In the genomic region with DNA sequence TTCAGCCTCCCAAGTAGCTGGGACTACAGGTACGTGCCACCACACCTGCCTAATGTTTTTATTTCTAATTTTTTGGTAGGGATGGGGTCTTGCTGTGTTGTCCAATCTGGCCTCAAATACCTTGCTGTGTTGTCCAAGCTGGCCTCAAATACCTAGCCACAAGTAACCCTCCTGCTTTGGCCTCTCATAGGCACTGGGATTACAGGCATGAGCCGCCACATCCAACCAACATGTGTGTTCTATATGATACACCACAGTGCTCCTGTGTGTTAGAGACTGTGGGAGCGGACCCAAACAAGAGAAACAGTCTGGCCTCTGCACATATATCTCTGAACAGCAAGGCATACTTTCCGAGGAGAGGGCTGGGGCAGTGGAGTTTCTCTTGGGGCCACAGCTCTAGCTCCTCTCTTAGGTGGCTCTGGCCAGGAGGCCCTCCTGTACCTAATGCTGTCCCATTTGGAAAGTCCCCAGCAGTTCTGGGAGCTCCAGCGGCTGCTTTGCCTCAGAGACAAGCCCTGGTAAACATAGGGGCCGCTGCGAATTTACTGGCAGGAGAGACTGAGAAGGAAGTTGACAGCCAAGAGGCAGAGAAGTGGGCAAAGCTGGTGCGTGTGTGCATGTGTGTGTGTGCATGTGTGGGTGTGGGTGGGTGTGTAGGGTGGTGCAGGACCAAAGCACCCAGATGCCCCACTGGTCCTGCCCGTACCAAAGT, we compare ENCODE assay signal across 10 cellular contexts.
DNase-seq lines count a peak whose midpoint lies in the region; ATAC-seq and TF ChIP-seq lines count a peak whose summit lies in the region.
"Had no signal": no experiment of that assay in that cellular context is flagged by ENCODE, and none has a peak within 500 bp of the region (broad histone marks: within the 10 kb centered on the region; RNA-seq: fewer than 3 reads in every experiment).

No MANE protein-coding gene starts in this region.

- no peaks in the 10 kb centered on the region for H3K9me2 ChIP-seq in PC-9 (ENCODE audit: insufficient read depth)

- no peak for DNase-seq in Caco-2
- no peak for DNase-seq in PC-9
- peak; percentile 52 for DNase-seq in globus pallidus (ENCODE audit: low spot score)
- no peak for DNase-seq in nephron progenitor cell
- DNase-seq in stimulated activated CD4-positive, alpha-beta T cell treated with anti-CD3 and anti-CD28 coated beads, Interleukin-2, amount 100 ng/mL, for 24 hours, result no peak
- no peak for DNase-seq in glomerular visceral epithelial cell (ENCODE audit: extremely low spot score)
- DNase-seq in GM20000 (ENCODE audit: low spot score), result no peak
- DNase-seq: IMR-90, NCI-H446 treated with DMSO at 0.1 percent for 48 hours had no signal

- CTCF ChIA-PET in Caco-2 (lab: Charles Lee), result interaction anchor here (1.3 kb wide), 1 partner anchor 49 kb away, joined by 5 read pairs; no protein-coding TSS in a partner anchor
- CTCF ChIA-PET in PC-9 (lab: Charles Lee), result no interaction called here

- no peak overlapping the region for H2AFZ ChIP-seq in PC-9

- peaks cover 36% of the 10 kb centered on the region for H3K4me1 Mint-ChIP-seq in Caco-2 (ENCODE audit: low read depth, unreplicated experiment)
- H3K4me1 Mint-ChIP-seq in nephron progenitor cell, result peaks cover 39% of the 10 kb centered on the region

- H3K9me3 ChIP-seq in Caco-2 (no peaks in the 10 kb centered on the region), PC-9 (ENCODE audit: insufficient read depth, low read depth) (no peaks in the 10 kb centered on the region)

- POLR2A ChIA-PET in Caco-2 (lab: Charles Lee) (no interaction called here), PC-9 (lab: Charles Lee; ENCODE audit: unreplicated experiment) (no interaction called here)

- BruUV-seq in Caco-2 (replicated peaks; lab: Mats Ljungman, UMichigan) (no TSS peak), PC-9 (replicated peaks; lab: Mats Ljungman, UMichigan) (no TSS peak)

- H3K79me2 ChIP-seq in PC-9 (ENCODE audit: low read depth), result peaks cover 31% of the 10 kb centered on the region

- H3K36me3 Mint-ChIP-seq in Caco-2 (ENCODE audit: insufficient read depth, unreplicated experiment) (peaks cover 14% of the 10 kb centered on the region), nephron progenitor cell (ENCODE audit: low read depth) (no peaks in the 10 kb centered on the region)

- H3K4me3 Mint-ChIP-seq in Caco-2 (ENCODE audit: unreplicated experiment), result peak overlapping the region; percentile 86
- peak overlapping the region; percentile 89 for H3K4me3 Mint-ChIP-seq in nephron progenitor cell

- H3K27me3 Mint-ChIP-seq in Caco-2 (ENCODE audit: insufficient read depth, unreplicated experiment) (no peaks in the 10 kb centered on the region), nephron progenitor cell (ENCODE audit: low read depth, poor library complexity) (peaks cover 51% of the 10 kb centered on the region)

- H3K4me3 ChIP-seq in Caco-2 (ENCODE audit: low read depth, low read length) (no peak overlapping the region), PC-9 (no peak overlapping the region)

- H3F3A ChIP-seq in PC-9 (ENCODE audit: insufficient read depth, low read depth), result peaks cover 9% of the 10 kb centered on the region

- TF ChIP-seq CTCF in Caco-2 (IDR thresholded peaks at IDR 0.05; ENCODE audit: insufficient read depth in 1 of 2, low read depth in 1 of 2, low read length in 1 of 2, severe bottlenecking in 1 of 2, unreplicated experiment in 1 of 2) (no peak), PC-9 (conservative IDR thresholded peaks at IDR 0.05) (no peak), nephron progenitor cell (IDR thresholded peaks at IDR 0.05) (no peak), GM20000 (IDR thresholded peaks at IDR 0.05; ENCODE audit: extremely low read depth, missing control alignments) (no peak)

- H3K9me3 Mint-ChIP-seq in Caco-2 (ENCODE audit: unreplicated experiment), result no peaks in the 10 kb centered on the region
- no peaks in the 10 kb centered on the region for H3K9me3 Mint-ChIP-seq in nephron progenitor cell

- H3K27ac ChIP-seq in PC-9, result no peak overlapping the region

- H3K27ac Mint-ChIP-seq in Caco-2 (ENCODE audit: unreplicated experiment), result peak overlapping the region; percentile 97
- H3K27ac Mint-ChIP-seq in nephron progenitor cell, result no peak overlapping the region

- peak overlapping the region; percentile 90; the same call in 1 of the 2 replicates for H3K4me2 ChIP-seq in PC-9

- H3K36me3 ChIP-seq in Caco-2 (ENCODE audit: control insufficient read depth, insufficient read depth, low read length) (0 out of 2 replicates have a peak, but pooled peaks cover 1% of the 10 kb centered on the region), PC-9 (ENCODE audit: low read depth) (no peaks in the 10 kb centered on the region)

- intact Hi-C loops in Caco-2 (cut with micrococcal nuclease; ENCODE audit: unreplicated experiment), result loop anchor here (1.0 to 5.0 kb wide), 3 partner anchors 8 to 49 kb away; no protein-coding TSS in a partner anchor
- intact Hi-C loops in PC-9 (cut with micrococcal nuclease; ENCODE audit: unreplicated experiment), result loop anchor here (5.0 to 10.0 kb wide), 2 partner anchors 41 to 52 kb away; no protein-coding TSS in a partner anchor

- ATAC-seq in GM18520 (IDR thresholded peaks at IDR 0.05; ENCODE audit: unreplicated experiment), result no peak

- 0 out of 2 replicates have a peak, but pooled peaks cover 6% of the 10 kb centered on the region for H4K20me1 ChIP-seq in PC-9 (ENCODE audit: insufficient read depth)

- H3K27me3 ChIP-seq in Caco-2 (replicated peaks; ENCODE audit: control insufficient read depth, insufficient read depth, low read length), result no peaks in the 10 kb centered on the region
- H3K27me3 ChIP-seq in PC-9 (ENCODE audit: insufficient read depth, low read depth), result no peaks in the 10 kb centered on the region

- peaks cover 27% of the 10 kb centered on the region for H3K4me1 ChIP-seq in Caco-2
- peaks cover 33% of the 10 kb centered on the region for H3K4me1 ChIP-seq in PC-9 (replicated peaks; ENCODE audit: insufficient read depth)
